ENCODE assay signal across 8 cellular contexts in the genomic region with DNA sequence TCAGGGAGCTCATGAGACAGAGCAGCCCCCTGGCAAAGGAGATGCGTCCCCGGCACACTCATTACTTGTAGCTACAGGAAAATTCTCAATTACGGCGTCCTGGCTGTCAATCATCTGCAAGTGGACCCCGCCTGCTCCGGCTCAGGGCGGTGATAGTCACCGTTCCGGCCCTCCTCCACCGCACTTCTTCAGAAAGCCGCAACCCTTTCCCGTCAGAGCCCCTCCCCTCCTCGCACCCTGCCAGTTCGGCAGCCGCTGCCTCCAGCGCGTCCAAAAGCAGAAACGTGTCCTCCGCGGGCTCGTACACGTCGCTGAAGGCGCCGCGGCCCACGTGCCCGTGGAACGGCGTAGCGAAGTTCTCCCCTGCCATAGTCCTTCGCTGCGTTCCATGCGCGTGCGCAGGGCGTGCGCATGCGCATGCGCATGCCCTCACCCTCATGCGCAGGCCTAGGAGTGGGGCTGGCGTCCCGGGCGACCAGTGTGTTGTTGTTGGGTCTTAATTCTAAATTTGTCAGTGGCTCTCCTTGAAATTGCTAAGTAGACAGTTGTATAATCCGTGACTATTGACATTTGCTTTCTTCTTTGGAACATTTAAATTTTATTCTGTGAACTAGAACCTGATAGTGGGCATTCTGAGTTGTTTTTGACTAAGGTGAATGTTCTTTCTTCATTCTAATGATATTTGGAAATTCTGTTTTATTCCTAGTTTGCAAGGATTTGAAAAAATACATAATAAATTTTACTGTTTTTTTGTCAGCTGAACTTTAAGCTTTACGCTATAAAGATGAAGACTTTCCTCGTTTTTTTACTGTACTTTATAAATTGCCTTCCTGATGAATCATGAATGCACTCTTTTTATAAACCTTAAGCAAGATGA.
DNase-seq lines count a peak whose midpoint lies in the region; ATAC-seq and TF ChIP-seq lines count a peak whose summit lies in the region.

No MANE protein-coding gene starts in this region.

- peak overlapping the region; percentile 81 to 97 for H3K27ac ChIP-seq in testis

- H3K27me3 ChIP-seq in GM06990 (replicated peaks; ENCODE audit: control insufficient read depth, insufficient read depth, low read length) (no peaks in the 10 kb centered on the region), testis (no peaks in the 10 kb centered on the region)

- H3K36me3 ChIP-seq in GM06990 (ENCODE audit: control insufficient read depth, insufficient read depth, low read length) (no peaks in the 10 kb centered on the region; the same call in 1 of the 2 replicates), testis (ENCODE audit: low read depth, missing control alignments) (no peaks in the 10 kb centered on the region)

- DNase-seq in GM06990 (ENCODE audit: extremely low read depth, insufficient read length) (peak; percentile 98), NB4 (ENCODE audit: low read depth) (peak; percentile 96), SK-N-DZ (ENCODE audit: low spot score) (peak; percentile 91), glomerular visceral epithelial cell (ENCODE audit: extremely low spot score) (peak; percentile 91), omental fat pad (ENCODE audit: low spot score) (peak; percentile 57), testis (peak; percentile 89)
- DNase-seq in activated naive CD4-positive, alpha-beta T cell treated with anti-CD3 and anti-CD28 coated beads, Interleukin-2, amount 50 U/mL, for 16 hours, result peak; percentile 92

- no peaks in the 10 kb centered on the region for H3K9me3 ChIP-seq in testis

- TF ChIP-seq POLR2A in NB4 (IDR thresholded peaks at IDR 0.05; ENCODE audit: extremely low read depth, insufficient read length), result peak; percentile 77
- TF ChIP-seq POLR2A in testis (IDR thresholded peaks at IDR 0.05), result peak; percentile 6

- peak overlapping the region; percentile 83 for H3K4me3 ChIP-seq in GM06990 (replicated peaks; ENCODE audit: low read depth, low read length)
- H3K4me3 ChIP-seq in NB4 (ENCODE audit: low read depth, low read length), result peak overlapping the region; percentile 84
- H3K4me3 ChIP-seq in testis, result peak overlapping the region; percentile 64 to 89

- ATAC-seq in HG02571 (IDR thresholded peaks at IDR 0.05; ENCODE audit: unreplicated experiment), result peak; percentile 97
- ATAC-seq in omental fat pad (ENCODE audit: low FRiP score), result peak; percentile 98

- intact Hi-C loops in testis (cut with DNase I; ENCODE audit: low total_unique reads), result no loop called here

- 3 to 5% methylated on average over 38 to 40 of the region's 47 CpGs for WGBS in testis, 2 donors

- TF ChIP-seq CTCF in GM06990 (IDR thresholded peaks at IDR 0.05; ENCODE audit: insufficient read depth, low read length, poor library complexity, severe bottlenecking) (no peak), NB4 (IDR thresholded peaks at IDR 0.05; ENCODE audit: low read depth, low read length) (no peak), omental fat pad (IDR thresholded peaks at IDR 0.05) (no peak), testis (IDR thresholded peaks at IDR 0.05) (peak in 1 of 3 experiments; percentile 19)

- H3K4me1 ChIP-seq in testis, result peaks cover 14% of the 10 kb centered on the region

Comparison
In these comparisons a context has a peak if more than half of its experiments do, and no peak if none do; other contexts are left out.
1. Peak in every context shown above with its lines: DNase-seq, ATAC-seq, H3K4me3 ChIP-seq and H3K27ac ChIP-seq.